Comparison of ENCODE assay signal across 1 cellular context in genomic region chr19:54160948-54161347, GRCh38.
TF ChIP-seq lines count a peak whose summit lies in the region.

No MANE protein-coding gene starts in this region.

TF ChIP-seq in SK-N-SH, 30 proteins besides CTCF, POLR2A, EP300 and RAD21:
- no peak for TF ChIP-seq USF2 (IDR thresholded peaks at IDR 0.05; ENCODE audit: borderline replicate concordance, low read depth, low read length)
- TF ChIP-seq NFIC (IDR thresholded peaks at IDR 0.05; ENCODE audit: borderline replicate concordance), result no peak
- no peak for TF ChIP-seq GABPA (IDR thresholded peaks at IDR 0.05; ENCODE audit: low read depth)
- no peak for TF ChIP-seq TCF12 (IDR thresholded peaks at IDR 0.05)
- no peak for TF ChIP-seq JUND (IDR thresholded peaks at IDR 0.05)
- no peak for TF ChIP-seq RFX5 (IDR thresholded peaks at IDR 0.05; ENCODE audit: low read length)
- TF ChIP-seq RXRA (IDR thresholded peaks at IDR 0.05; ENCODE audit: borderline replicate concordance, low read depth), result no peak
- no peak for TF ChIP-seq SIN3A (IDR thresholded peaks at IDR 0.05; ENCODE audit: borderline replicate concordance, low read depth, low read length)
- TF ChIP-seq YY1 (IDR thresholded peaks at IDR 0.05; ENCODE audit: low read depth), result no peak
TF ChIP-seq in SK-N-SH: peak in this region for 0.
